In the genomic region with DNA sequence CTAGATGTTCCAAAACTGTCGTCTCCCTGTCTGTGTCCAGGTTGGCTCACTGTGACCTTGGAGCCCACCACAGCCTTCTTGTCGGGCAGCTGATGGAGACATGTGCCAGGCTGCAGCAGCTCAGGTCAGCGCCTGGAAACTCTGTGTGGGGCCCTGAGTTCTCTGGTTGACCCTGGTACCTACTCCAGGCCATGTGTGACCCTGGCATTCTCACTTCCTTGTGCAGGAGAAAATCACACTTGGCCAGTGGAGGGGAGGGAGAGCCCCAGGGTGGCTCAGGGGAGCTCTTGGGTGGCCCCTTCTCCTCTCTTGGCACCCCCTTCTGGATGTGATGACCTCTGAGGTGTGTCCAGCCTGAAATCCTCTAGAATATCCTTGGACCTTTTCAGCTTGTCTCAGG, we compare ENCODE assay signal across 2 cellular contexts.
TF ChIP-seq lines count a peak whose summit lies in the region.

No MANE protein-coding gene starts in this region.

TF ChIP-seq in HepG2, 621 proteins besides CTCF, POLR2A, EP300 and RAD21:
- TF ChIP-seq NFE2L2 (IDR thresholded peaks at IDR 0.05; ENCODE audit: low read length) (no peak), ARID2 (CRISPR knock-in tag; IDR thresholded peaks at IDR 0.05; ENCODE audit: borderline replicate concordance) (no peak), NFYB (CRISPR knock-in tag; IDR thresholded peaks at IDR 0.05) (no peak), ZNF672 (CRISPR knock-in tag; IDR thresholded peaks at IDR 0.05) (no peak), SMARCC2 (IDR thresholded peaks at IDR 0.05) (no peak), MZF1 (CRISPR knock-in tag; IDR thresholded peaks at IDR 0.05; ENCODE audit: borderline replicate concordance) (no peak), HCFC1 (IDR thresholded peaks at IDR 0.05; ENCODE audit: low read depth, low read length) (no peak)
- TF ChIP-seq, protein P1, sequence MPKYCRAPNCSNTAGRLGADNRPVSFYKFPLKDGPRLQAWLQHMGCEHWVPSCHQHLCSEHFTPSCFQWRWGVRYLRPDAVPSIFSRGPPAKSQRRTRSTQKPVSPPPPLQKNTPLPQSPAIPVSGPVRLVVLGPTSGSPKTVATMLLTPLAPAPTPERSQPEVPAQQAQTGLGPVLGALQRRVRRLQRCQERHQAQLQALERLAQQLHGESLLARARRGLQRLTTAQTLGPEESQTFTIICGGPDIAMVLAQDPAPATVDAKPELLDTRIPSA (CRISPR knock-in tag; IDR thresholded peaks at IDR 0.05; ENCODE audit: borderline replicate concordance), result no peak
- TF ChIP-seq, protein P2, sequence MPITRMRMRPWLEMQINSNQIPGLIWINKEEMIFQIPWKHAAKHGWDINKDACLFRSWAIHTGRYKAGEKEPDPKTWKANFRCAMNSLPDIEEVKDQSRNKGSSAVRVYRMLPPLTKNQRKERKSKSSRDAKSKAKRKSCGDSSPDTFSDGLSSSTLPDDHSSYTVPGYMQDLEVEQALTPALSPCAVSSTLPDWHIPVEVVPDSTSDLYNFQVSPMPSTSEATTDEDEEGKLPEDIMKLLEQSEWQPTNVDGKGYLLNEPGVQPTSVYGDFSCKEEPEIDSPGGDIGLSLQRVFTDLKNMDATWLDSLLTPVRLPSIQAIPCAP (CRISPR knock-in tag; IDR thresholded peaks at IDR 0.05; ENCODE audit: low read depth), result no peak
- TF ChIP-seq, protein P3, sequence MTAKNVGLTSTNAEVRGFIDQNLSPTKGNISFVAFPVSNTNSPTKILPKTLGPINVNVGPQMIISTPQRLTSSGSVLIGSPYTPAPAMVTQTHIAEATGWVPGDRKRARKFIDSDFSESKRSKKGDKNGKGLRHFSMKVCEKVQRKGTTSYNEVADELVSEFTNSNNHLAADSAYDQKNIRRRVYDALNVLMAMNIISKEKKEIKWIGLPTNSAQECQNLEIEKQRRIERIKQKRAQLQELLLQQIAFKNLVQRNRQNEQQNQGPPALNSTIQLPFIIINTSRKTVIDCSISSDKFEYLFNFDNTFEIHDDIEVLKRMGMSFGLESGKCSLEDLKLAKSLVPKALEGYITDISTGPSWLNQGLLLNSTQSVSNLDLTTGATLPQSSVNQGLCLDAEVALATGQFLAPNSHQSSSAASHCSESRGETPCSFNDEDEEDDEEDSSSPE (CRISPR knock-in tag; IDR thresholded peaks at IDR 0.05), result no peak
- TF ChIP-seq, protein P4, sequence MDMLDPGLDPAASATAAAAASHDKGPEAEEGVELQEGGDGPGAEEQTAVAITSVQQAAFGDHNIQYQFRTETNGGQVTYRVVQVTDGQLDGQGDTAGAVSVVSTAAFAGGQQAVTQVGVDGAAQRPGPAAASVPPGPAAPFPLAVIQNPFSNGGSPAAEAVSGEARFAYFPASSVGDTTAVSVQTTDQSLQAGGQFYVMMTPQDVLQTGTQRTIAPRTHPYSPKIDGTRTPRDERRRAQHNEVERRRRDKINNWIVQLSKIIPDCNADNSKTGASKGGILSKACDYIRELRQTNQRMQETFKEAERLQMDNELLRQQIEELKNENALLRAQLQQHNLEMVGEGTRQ (IDR thresholded peaks at IDR 0.05; ENCODE audit: low read depth, low read length), result no peak
- TF ChIP-seq, protein P4 (CRISPR knock-in tag; IDR thresholded peaks at IDR 0.05; ENCODE audit: borderline replicate concordance), result no peak

TF ChIP-seq in GM12878, 131 proteins besides CTCF, POLR2A, EP300 and RAD21:
- TF ChIP-seq IKZF1 (conservative IDR thresholded peaks at IDR 0.05), result no peak
- 0 out of 2 replicates have a peak, but pooled peaks have one; percentile 24 for TF ChIP-seq NR2F1 (conservative IDR thresholded peaks at IDR 0.05)
- TF ChIP-seq RB1 (IDR thresholded peaks at IDR 0.05; ENCODE audit: borderline replicate concordance), result no peak
- TF ChIP-seq, protein P5, sequence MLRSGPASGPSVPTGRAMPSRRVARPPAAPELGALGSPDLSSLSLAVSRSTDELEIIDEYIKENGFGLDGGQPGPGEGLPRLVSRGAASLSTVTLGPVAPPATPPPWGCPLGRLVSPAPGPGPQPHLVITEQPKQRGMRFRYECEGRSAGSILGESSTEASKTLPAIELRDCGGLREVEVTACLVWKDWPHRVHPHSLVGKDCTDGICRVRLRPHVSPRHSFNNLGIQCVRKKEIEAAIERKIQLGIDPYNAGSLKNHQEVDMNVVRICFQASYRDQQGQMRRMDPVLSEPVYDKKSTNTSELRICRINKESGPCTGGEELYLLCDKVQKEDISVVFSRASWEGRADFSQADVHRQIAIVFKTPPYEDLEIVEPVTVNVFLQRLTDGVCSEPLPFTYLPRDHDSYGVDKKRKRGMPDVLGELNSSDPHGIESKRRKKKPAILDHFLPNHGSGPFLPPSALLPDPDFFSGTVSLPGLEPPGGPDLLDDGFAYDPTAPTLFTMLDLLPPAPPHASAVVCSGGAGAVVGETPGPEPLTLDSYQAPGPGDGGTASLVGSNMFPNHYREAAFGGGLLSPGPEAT (IDR thresholded peaks at IDR 0.05; ENCODE audit: low read depth), result no peak
TF ChIP-seq in GM12878: peak in this region for 1.
